Comparison of ENCODE assay signal across 9 cellular contexts in the genomic region with DNA sequence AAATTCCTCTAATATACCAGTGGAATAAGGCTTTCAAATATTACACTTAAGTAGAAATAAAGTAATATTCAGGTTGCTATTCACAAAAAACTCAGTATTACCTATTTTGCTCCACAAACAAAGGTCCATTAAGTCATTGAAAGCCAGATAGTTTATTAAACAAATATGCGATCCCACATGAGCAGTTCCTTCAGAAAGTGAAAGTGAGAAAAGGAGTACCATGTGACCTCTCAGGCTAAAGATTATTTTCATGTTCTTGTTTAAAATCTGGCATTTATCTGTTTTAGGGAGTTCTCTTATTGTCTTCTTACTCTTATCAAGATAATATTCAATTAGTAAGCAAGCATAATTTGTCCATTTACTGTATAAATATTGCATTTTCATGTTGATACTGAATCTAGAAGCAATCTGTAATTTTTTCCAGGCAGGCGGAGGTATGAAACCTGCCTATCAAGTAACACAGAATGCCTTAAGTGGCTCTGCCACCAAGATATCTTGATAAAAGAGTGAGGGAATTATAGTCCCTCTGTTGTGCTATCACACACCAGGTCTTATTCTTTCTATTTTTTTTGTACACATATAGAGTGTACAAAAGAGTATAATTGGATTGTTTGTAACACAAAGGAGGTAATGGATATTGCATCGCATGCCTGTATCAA. TPM values are rescaled to one million over a fixed set of nuclear protein-coding genes. Genes with fewer than 3 reads are reported as not detected.
DNase-seq lines count a peak whose midpoint lies in the region; ATAC-seq lines count a peak whose summit lies in the region.
"Had no signal": no experiment of that assay in that cellular context is flagged by ENCODE, and none has a peak within 500 bp of the region (broad histone marks: within the 10 kb centered on the region; RNA-seq: fewer than 3 reads in every experiment).

No MANE protein-coding gene starts in this region.

- in situ Hi-C loops in SK-MEL-5 (cut with HindIII; ENCODE audit: low pct_unique_long_range_greater_than_20kb, low sequenced_read_pairs), result loop anchor here (5.0 kb wide), 1 partner anchor 38 kb away; no protein-coding TSS in a partner anchor

- ATAC-seq in GM21619 (IDR thresholded peaks at IDR 0.05; ENCODE audit: unreplicated experiment), result no peak

- DNase-seq in DMS53 (lab: John Stamatoyannopoulos, UW) (peak; percentile 35), H4 (ENCODE audit: low spot score) (peak; percentile 58), SK-MEL-5 (ENCODE audit: low read depth, low spot score) (peak; percentile 54), lung microvascular endothelial cell (ENCODE audit: low read depth in 2 of 2) (peak; percentile 9 to 56), NCI-H1105 (lab: John Stamatoyannopoulos, UW) (no peak), dedifferentiated amniotic fluid mesenchymal stem cell (ENCODE audit: extremely low spot score) (no peak), ecto neural progenitor cell (ENCODE audit: low spot score) (no peak)
- DNase-seq: activated effector memory CD4-positive, alpha-beta T cell treated with anti-CD3 and anti-CD28 coated beads, Interleukin-2, amount 50 U/mL, for 16 hours had no signal

RNA-seq across cellular contexts. Expression of a gene that starts 20.1 kb away (rescaled TPM):
- not detected in 2 replicates for total RNA-seq in H4 (2014; rRNA removed; shearing (Covaris generic))
- total RNA-seq in SK-MEL-5 (2014; rRNA removed; shearing (Covaris generic)), result not detected in 2 replicates
- not detected in 2 replicates for polyA plus RNA-seq in SK-MEL-5 (2015; cell fraction: cytosol; rRNA removed)
- 0.64 TPM in 1 of 2 replicates, not detected in the other for polyA plus RNA-seq in SK-MEL-5 (2015; cell fraction: nucleus; rRNA removed)
- not detected in 2 replicates for total RNA-seq in lung microvascular endothelial cell

Comparison
In these comparisons a context has a peak if more than half of its experiments do, and no peak if none do; other contexts are left out.
1. DNase-seq: peak in DMS53 (single experiment), H4 (single experiment), SK-MEL-5 (single experiment) and lung microvascular endothelial cell (2 of 2); none in NCI-H1105 (single experiment), dedifferentiated amniotic fluid mesenchymal stem cell (single experiment) and ecto neural progenitor cell (single experiment).